ENCODE assay signal across 10 cellular contexts in the genomic region with DNA sequence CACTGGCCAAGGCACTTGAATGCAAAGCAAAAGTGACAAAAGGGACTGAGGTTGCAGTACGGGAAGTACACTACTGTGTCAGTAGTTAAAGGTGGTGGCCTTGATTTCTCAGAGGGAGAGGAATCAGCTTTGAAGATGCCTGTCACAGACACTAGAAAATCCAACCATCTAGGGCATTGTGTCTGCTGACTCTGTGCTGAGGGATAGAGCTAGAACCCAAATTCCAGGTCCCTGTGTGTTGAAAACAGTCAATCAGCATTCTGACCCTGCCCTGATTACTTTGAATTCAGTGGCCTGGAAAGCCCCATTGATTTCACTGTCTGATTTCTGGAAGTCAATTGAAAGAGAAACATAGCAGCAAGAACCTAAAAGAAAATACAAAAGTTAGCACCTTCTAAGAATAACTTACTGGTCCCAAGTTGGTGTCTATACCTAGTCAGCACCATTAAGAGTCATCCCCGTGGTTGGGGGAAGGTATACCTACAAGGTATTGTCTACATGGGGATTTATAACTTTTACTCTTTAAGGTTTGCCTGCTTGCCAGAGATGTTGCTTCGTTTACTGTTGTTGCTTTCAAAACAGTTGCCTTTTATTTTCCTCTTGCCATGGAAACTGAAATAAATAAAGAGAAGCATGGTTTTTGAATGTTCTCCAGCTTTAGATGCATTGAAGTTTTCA.
A peak's percentile ranks its signal among the peaks of the same experiment; 100 is the strongest.
DNase-seq lines count a peak whose midpoint lies in the region; ATAC-seq and TF ChIP-seq lines count a peak whose summit lies in the region.
"Had no signal": no experiment of that assay in that cellular context is flagged by ENCODE, and none has a peak within 500 bp of the region (broad histone marks: within the 10 kb centered on the region; RNA-seq: fewer than 3 reads in every experiment).

No MANE protein-coding gene starts in this region.

- H3K27me3 Mint-ChIP-seq in natural killer cell (ENCODE audit: low read depth in 2 of 2): no peaks in the 10 kb centered on the region

- H3K4me3 Mint-ChIP-seq in natural killer cell: no peak overlapping the region

- H3K36me3 Mint-ChIP-seq in natural killer cell: no peaks in the 10 kb centered on the region

- peaks cover 17 to 18% of the 10 kb centered on the region in 2 donors for H3K4me1 Mint-ChIP-seq in natural killer cell

- no peak for TF ChIP-seq CTCF in natural killer cell (IDR thresholded peaks at IDR 0.05)

- no peaks in the 10 kb centered on the region for H3K9me3 Mint-ChIP-seq in natural killer cell

- H3K27ac Mint-ChIP-seq in natural killer cell: peak overlapping the region; percentile 52 to 68

- DNase-seq in activated CD4-positive, alpha-beta T cell treated with anti-CD3 and anti-CD28 coated beads, Interleukin-2, amount 50 U/mL, for 4 hours: peak; percentile 17
- DNase-seq in natural killer cell: no peak
- no peak for DNase-seq in sciatic nerve (ENCODE audit: low spot score)
- DNase-seq in SHP77 treated with DMSO at 0.1 percent for 48 hours (lab: John Stamatoyannopoulos, UW): no peak
- DNase-seq in NCI-H510A (lab: John Stamatoyannopoulos, UW): no peak
- no peak for DNase-seq in NCI-H1694 treated with DMSO at 0.1 percent for 48 hours (lab: John Stamatoyannopoulos, UW)
- DNase-seq: NCI-H774, upper lobe of left lung had no signal

- intact Hi-C loops in natural killer cell (cut with micrococcal nuclease) (loop anchor here (2.0 kb wide), 1 partner anchor 31 kb away; no protein-coding TSS in a partner anchor), sciatic nerve (cut with DNase I) (no loop called here)

- peak; percentile 34 for ATAC-seq in GM18858 (IDR thresholded peaks at IDR 0.05; ENCODE audit: unreplicated experiment)
- ATAC-seq in HG02798 (IDR thresholded peaks at IDR 0.05; ENCODE audit: poor library complexity, unreplicated experiment): peak; percentile 56
- peak; percentile 73 to 79 (median 74) for ATAC-seq in natural killer cell
- ATAC-seq in sciatic nerve: no peak

Comparison
In these comparisons a context has a peak if more than half of its experiments do, and no peak if none do; other contexts are left out.
1. DNase-seq: peak in activated CD4-positive, alpha-beta T cell treated with anti-CD3 and anti-CD28 coated beads, Interleukin-2, amount 50 U/mL, for 4 hours (2 of 2); none in natural killer cell (single experiment), sciatic nerve (single experiment), SHP77 treated with DMSO at 0.1 percent for 48 hours (single experiment), NCI-H510A (single experiment) and NCI-H1694 treated with DMSO at 0.1 percent for 48 hours (single experiment).